Comparison of ENCODE assay signal across 20 cellular contexts in genomic region chr20:44537993-44538392, GRCh38. TPM values are rescaled to one million over a fixed set of nuclear protein-coding genes. Genes with fewer than 3 reads are reported as not detected.
DNase-seq lines count a peak whose midpoint lies in the region; ATAC-seq and TF ChIP-seq lines count a peak whose summit lies in the region.
"Had no signal": no experiment of that assay in that cellular context is flagged by ENCODE, and none has a peak within 500 bp of the region (broad histone marks: within the 10 kb centered on the region; RNA-seq: fewer than 3 reads in every experiment).

No MANE protein-coding gene starts in this region.

- no peaks in the 10 kb centered on the region for H3K27me3 ChIP-seq in Loucy (ENCODE audit: insufficient read depth, low read length, poor library complexity, severe bottlenecking)
- no peaks in the 10 kb centered on the region for H3K27me3 ChIP-seq in dorsolateral prefrontal cortex
- H3K27me3 ChIP-seq: esophagus squamous epithelium, neural progenitor cell, SJSA1, upper lobe of left lung had no signal

- H3F3A ChIP-seq in Loucy (ENCODE audit: low read depth) = peaks cover 6% of the 10 kb centered on the region; the same call in 1 of the 2 replicates

- H3K4me2 ChIP-seq in Loucy (ENCODE audit: low read depth, low read length, poor library complexity, severe bottlenecking) = no peak overlapping the region
- H3K4me2 ChIP-seq: KMS-11, neural progenitor cell had no signal

- H3K9me3 ChIP-seq in Loucy (ENCODE audit: insufficient read depth, low read depth, low read length) = no peaks in the 10 kb centered on the region
- H3K9me3 ChIP-seq: esophagus squamous epithelium, SJSA1, upper lobe of left lung had no signal

- H3K27ac ChIP-seq in dorsolateral prefrontal cortex (peak overlapping the region in 1 of 59 donors; percentile 27), RWPE1 (no peak overlapping the region)
- H3K27ac ChIP-seq: KMS-11, neural progenitor cell, SJSA1, upper lobe of left lung had no signal

- DNase-seq in AG09309 (ENCODE audit: low read depth) = no peak
- no peak for DNase-seq in dorsolateral prefrontal cortex
- DNase-seq in midbrain (lab: John Stamatoyannopoulos, UW) = peak; percentile 18
- no peak for DNase-seq in RWPE1 (ENCODE audit: low spot score)
- no peak for DNase-seq in NCI-H128 (lab: John Stamatoyannopoulos, UW; ENCODE audit: unreplicated experiment)
- DNase-seq in DMS114 treated with DMSO at 0.1 percent for 48 hours (lab: John Stamatoyannopoulos, UW; ENCODE audit: unreplicated experiment) = no peak
- DNase-seq: activated CD4-positive, CD25-positive, alpha-beta regulatory T cell; activated naive CD8-positive, alpha-beta T cell treated with anti-CD3 and anti-CD28 coated beads for 36 hours; esophagus squamous epithelium; NCI-H1048; NCI-H2081; NCI-H524 treated with DMSO at 0.1 percent for 48 hours; stimulated activated naive CD8-positive, alpha-beta T cell treated with anti-CD3 and anti-CD28 coated beads, Interleukin-15, amount 100 ng/mL, for 72 hours; upper lobe of left lung had no signal

- no peak overlapping the region for H3K4me3 ChIP-seq in AG09309 (ENCODE audit: control insufficient read depth, low read depth, low read length)
- no peak overlapping the region for H3K4me3 ChIP-seq in Loucy (ENCODE audit: low read length, poor library complexity, severe bottlenecking)
- no peak overlapping the region for H3K4me3 ChIP-seq in dorsolateral prefrontal cortex
- H3K4me3 ChIP-seq: esophagus squamous epithelium, neural progenitor cell, SJSA1, upper lobe of left lung had no signal

- no peak for ATAC-seq in GM21515 (IDR thresholded peaks at IDR 0.05; ENCODE audit: unreplicated experiment)
- ATAC-seq: HCT116; stimulated activated naive CD8-positive, alpha-beta T cell treated with anti-CD3 and anti-CD28 coated beads, Interleukin-15, amount 100 ng/mL, for 72 hours had no signal

- H3K4me1 ChIP-seq in Loucy (ENCODE audit: insufficient read depth, low read length, poor library complexity, severe bottlenecking) = peaks cover 31% of the 10 kb centered on the region
- H3K4me1 ChIP-seq: neural progenitor cell had no signal

- H3K79me2 ChIP-seq in Loucy (ENCODE audit: insufficient read depth, low read length) = peaks cover 9% of the 10 kb centered on the region; the same call in 1 of the 2 replicates

- no peaks in the 10 kb centered on the region for H3K36me3 ChIP-seq in Loucy (ENCODE audit: insufficient read depth, low read length)
- H3K36me3 ChIP-seq: esophagus squamous epithelium, neural progenitor cell, SJSA1, upper lobe of left lung had no signal

- H4K20me1 ChIP-seq in Loucy (ENCODE audit: insufficient read depth, low read length, poor library complexity, severe bottlenecking) = no peaks in the 10 kb centered on the region

- CTCF ChIA-PET in RWPE1 (lab: Yijun Ruan, JAX) = interaction anchor here (1.1 kb wide), 2 partner anchors 71 to 72 kb away, joined by 3 to 4 read pairs; no protein-coding TSS in a partner anchor

- POLR2A ChIA-PET in RWPE1 (lab: Yijun Ruan, JAX; ENCODE audit: low non-redundant PET) = no interaction called here

- H3K9ac ChIP-seq in Loucy (ENCODE audit: low read depth, low read length, poor library complexity, severe bottlenecking) = no peak overlapping the region
- H3K9ac ChIP-seq: KMS-11, neural progenitor cell had no signal

- intact Hi-C loops in dorsolateral prefrontal cortex (cut with DNase I) = no loop called here

- H2AFZ ChIP-seq in Loucy (ENCODE audit: low read length) = no peak overlapping the region
- H2AFZ ChIP-seq: neural progenitor cell had no signal

- TF ChIP-seq CTCF in AG09309 (IDR thresholded peaks at IDR 0.05; ENCODE audit: control insufficient read depth, insufficient read depth, low read depth, low read length, missing control alignments) (peak; percentile 23), Loucy (conservative IDR thresholded peaks at IDR 0.05; ENCODE audit: low read length) (0 out of 2 replicates have a peak, but pooled peaks have one; percentile 13), dorsolateral prefrontal cortex (IDR thresholded peaks at IDR 0.05 in 54 of 56, conservative IDR thresholded peaks at IDR 0.05 in 2 of 56; ENCODE audit: low read depth in 1 of 56, partially characterized antibody in 56 of 56) (peak in 42 of 56 donors; percentile 13 to 64 (median 32)), RWPE1 (conservative IDR thresholded peaks at IDR 0.05; ENCODE audit: low read depth) (no peak)

- no peaks in the 10 kb centered on the region for H3K9me2 ChIP-seq in Loucy (replicated peaks; ENCODE audit: low read depth, low read length)

RNA-seq across cellular contexts. Expression of gene SERINC3, which starts 16.1 kb away (rescaled TPM):
- total RNA-seq in dorsolateral prefrontal cortex = 100 to 1,000 TPM; 107 to 236 (median 191) TPM

RNA-seq across cellular contexts. Expression of gene PKIG, which starts 44.4 kb away (rescaled TPM):
- total RNA-seq in dorsolateral prefrontal cortex = 100 to 1,000 TPM in 6 of 120 experiments, 10 to 100 TPM in 114; 35.0 to 115 (median 72.9) TPM
